In the genomic region with DNA sequence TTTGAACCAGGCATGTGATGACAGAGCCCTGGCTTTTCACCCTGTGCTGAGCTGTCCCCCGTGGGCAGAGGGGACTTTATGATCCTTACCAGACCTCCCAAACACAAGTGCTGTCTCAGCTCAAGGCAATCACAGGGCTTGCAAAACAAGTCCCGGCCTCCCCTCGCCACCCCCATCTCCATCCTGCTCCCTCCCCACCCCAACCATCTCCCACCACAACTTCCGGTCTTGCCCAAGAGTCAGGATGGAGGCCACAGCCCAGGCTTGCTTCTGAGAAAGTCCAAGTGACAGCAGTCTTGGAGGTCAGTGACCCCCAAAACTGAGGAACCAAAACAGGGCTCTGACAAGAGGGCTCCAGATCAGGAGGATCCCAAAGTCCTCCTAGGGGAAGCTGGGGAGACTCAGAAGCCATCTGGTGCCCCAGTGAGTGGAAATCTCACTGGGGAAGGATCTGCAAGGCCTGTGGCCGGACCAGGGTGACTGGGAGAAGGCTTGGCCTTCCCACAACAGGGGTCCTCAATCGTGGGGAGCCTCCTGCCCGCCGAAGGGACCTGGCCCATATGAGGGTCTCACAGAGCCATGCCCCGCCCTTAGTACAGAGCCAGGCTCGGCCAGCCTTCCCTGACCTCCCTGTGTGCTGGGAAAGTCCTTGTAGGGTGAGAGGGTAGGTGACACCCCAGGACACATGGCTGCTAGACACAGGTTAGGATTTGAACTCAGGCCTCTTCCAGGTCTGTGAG, we compare ENCODE assay signal across 1 cellular context.
TF ChIP-seq lines count a peak whose summit lies in the region.

No MANE protein-coding gene starts in this region.

TF ChIP-seq in K562, 482 proteins besides CTCF, POLR2A, EP300 and RAD21 (continued from another document):
- TF ChIP-seq, protein P1, sequence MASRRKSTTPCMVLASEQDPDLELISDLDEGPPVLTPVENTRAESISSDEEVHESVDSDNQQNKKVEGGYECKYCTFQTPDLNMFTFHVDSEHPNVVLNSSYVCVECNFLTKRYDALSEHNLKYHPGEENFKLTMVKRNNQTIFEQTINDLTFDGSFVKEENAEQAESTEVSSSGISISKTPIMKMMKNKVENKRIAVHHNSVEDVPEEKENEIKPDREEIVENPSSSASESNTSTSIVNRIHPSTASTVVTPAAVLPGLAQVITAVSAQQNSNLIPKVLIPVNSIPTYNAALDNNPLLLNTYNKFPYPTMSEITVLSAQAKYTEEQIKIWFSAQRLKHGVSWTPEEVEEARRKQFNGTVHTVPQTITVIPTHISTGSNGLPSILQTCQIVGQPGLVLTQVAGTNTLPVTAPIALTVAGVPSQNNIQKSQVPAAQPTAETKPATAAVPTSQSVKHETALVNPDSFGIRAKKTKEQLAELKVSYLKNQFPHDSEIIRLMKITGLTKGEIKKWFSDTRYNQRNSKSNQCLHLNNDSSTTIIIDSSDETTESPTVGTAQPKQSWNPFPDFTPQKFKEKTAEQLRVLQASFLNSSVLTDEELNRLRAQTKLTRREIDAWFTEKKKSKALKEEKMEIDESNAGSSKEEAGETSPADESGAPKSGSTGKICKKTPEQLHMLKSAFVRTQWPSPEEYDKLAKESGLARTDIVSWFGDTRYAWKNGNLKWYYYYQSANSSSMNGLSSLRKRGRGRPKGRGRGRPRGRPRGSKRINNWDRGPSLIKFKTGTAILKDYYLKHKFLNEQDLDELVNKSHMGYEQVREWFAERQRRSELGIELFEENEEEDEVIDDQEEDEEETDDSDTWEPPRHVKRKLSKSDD (conservative IDR thresholded peaks at IDR 0.05; ENCODE audit: low read length): no peak
- TF ChIP-seq RFX1 (IDR thresholded peaks at IDR 0.05) (no peak), ATF7 (IDR thresholded peaks at IDR 0.05) (no peak), ZNF175 (CRISPR knock-in tag; IDR thresholded peaks at IDR 0.05; ENCODE audit: low read depth) (no peak), KAT2B (IDR thresholded peaks at IDR 0.05; ENCODE audit: low read depth, low read length) (no peak), ARID2 (IDR thresholded peaks at IDR 0.05) (no peak), U2AF1 (optimal IDR thresholded peaks at IDR 0.05; ENCODE audit: low read depth, low read length) (no peak), SMARCB1 (IDR thresholded peaks at IDR 0.05; ENCODE audit: insufficient read length, low read depth) (no peak), RAD51 (IDR thresholded peaks at IDR 0.05; ENCODE audit: borderline replicate concordance, low read depth) (no peak), L3MBTL2 (IDR thresholded peaks at IDR 0.05) (no peak), ZC3H4 (CRISPR knock-in tag; IDR thresholded peaks at IDR 0.05; ENCODE audit: borderline replicate concordance) (0 out of 2 replicates have a peak, but pooled peaks have one; percentile 40), MED1 (CRISPR knock-in tag; IDR thresholded peaks at IDR 0.05; ENCODE audit: borderline replicate concordance) (0 out of 2 replicates have a peak, but pooled peaks have one; percentile 60), ZNF232 (CRISPR knock-in tag; IDR thresholded peaks at IDR 0.05) (no peak), SRSF1 (IDR thresholded peaks at IDR 0.05; ENCODE audit: low read depth, low read length) (no peak), THRAP3 (IDR thresholded peaks at IDR 0.05; ENCODE audit: borderline replicate concordance) (no peak), SMAD4 (CRISPR knock-in tag; conservative IDR thresholded peaks at IDR 0.05) (no peak), BHLHE40 (IDR thresholded peaks at IDR 0.05; ENCODE audit: low read length) (no peak), TFAM (CRISPR knock-in tag; conservative IDR thresholded peaks at IDR 0.05) (no peak)
- TF ChIP-seq, protein P2, sequence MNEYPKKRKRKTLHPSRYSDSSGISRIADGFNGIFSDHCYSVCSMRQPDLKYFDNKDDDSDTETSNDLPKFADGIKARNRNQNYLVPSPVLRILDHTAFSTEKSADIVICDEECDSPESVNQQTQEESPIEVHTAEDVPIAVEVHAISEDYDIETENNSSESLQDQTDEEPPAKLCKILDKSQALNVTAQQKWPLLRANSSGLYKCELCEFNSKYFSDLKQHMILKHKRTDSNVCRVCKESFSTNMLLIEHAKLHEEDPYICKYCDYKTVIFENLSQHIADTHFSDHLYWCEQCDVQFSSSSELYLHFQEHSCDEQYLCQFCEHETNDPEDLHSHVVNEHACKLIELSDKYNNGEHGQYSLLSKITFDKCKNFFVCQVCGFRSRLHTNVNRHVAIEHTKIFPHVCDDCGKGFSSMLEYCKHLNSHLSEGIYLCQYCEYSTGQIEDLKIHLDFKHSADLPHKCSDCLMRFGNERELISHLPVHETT (CRISPR knock-in tag; conservative IDR thresholded peaks at IDR 0.05 in 1 of 2, IDR thresholded peaks at IDR 0.05 in 1 of 2): no peak
- TF ChIP-seq, protein P3, sequence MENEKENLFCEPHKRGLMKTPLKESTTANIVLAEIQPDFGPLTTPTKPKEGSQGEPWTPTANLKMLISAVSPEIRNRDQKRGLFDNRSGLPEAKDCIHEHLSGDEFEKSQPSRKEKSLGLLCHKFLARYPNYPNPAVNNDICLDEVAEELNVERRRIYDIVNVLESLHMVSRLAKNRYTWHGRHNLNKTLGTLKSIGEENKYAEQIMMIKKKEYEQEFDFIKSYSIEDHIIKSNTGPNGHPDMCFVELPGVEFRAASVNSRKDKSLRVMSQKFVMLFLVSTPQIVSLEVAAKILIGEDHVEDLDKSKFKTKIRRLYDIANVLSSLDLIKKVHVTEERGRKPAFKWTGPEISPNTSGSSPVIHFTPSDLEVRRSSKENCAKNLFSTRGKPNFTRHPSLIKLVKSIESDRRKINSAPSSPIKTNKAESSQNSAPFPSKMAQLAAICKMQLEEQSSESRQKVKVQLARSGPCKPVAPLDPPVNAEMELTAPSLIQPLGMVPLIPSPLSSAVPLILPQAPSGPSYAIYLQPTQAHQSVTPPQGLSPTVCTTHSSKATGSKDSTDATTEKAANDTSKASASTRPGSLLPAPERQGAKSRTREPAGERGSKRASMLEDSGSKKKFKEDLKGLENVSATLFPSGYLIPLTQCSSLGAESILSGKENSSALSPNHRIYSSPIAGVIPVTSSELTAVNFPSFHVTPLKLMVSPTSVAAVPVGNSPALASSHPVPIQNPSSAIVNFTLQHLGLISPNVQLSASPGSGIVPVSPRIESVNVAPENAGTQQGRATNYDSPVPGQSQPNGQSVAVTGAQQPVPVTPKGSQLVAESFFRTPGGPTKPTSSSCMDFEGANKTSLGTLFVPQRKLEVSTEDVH (IDR thresholded peaks at IDR 0.05; ENCODE audit: low read depth, partially characterized antibody): no peak
- TF ChIP-seq, protein P4, sequence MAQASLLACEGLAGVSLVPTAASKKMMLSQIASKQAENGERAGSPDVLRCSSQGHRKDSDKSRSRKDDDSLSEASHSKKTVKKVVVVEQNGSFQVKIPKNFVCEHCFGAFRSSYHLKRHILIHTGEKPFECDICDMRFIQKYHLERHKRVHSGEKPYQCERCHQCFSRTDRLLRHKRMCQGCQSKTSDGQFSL (CRISPR knock-in tag; IDR thresholded peaks at IDR 0.05): no peak
- TF ChIP-seq, protein P4 (tag; IDR thresholded peaks at IDR 0.05): no peak
- TF ChIP-seq, protein P5, sequence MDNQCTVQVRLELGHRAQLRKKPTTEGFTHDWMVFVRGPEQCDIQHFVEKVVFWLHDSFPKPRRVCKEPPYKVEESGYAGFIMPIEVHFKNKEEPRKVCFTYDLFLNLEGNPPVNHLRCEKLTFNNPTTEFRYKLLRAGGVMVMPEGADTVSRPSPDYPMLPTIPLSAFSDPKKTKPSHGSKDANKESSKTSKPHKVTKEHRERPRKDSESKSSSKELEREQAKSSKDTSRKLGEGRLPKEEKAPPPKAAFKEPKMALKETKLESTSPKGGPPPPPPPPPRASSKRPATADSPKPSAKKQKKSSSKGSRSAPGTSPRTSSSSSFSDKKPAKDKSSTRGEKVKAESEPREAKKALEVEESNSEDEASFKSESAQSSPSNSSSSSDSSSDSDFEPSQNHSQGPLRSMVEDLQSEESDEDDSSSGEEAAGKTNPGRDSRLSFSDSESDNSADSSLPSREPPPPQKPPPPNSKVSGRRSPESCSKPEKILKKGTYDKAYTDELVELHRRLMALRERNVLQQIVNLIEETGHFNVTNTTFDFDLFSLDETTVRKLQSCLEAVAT (IDR thresholded peaks at IDR 0.05): no peak
- TF ChIP-seq, protein P6, sequence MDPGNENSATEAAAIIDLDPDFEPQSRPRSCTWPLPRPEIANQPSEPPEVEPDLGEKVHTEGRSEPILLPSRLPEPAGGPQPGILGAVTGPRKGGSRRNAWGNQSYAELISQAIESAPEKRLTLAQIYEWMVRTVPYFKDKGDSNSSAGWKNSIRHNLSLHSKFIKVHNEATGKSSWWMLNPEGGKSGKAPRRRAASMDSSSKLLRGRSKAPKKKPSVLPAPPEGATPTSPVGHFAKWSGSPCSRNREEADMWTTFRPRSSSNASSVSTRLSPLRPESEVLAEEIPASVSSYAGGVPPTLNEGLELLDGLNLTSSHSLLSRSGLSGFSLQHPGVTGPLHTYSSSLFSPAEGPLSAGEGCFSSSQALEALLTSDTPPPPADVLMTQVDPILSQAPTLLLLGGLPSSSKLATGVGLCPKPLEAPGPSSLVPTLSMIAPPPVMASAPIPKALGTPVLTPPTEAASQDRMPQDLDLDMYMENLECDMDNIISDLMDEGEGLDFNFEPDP (CRISPR knock-in tag; IDR thresholded peaks at IDR 0.05): no peak
- TF ChIP-seq, protein P7, sequence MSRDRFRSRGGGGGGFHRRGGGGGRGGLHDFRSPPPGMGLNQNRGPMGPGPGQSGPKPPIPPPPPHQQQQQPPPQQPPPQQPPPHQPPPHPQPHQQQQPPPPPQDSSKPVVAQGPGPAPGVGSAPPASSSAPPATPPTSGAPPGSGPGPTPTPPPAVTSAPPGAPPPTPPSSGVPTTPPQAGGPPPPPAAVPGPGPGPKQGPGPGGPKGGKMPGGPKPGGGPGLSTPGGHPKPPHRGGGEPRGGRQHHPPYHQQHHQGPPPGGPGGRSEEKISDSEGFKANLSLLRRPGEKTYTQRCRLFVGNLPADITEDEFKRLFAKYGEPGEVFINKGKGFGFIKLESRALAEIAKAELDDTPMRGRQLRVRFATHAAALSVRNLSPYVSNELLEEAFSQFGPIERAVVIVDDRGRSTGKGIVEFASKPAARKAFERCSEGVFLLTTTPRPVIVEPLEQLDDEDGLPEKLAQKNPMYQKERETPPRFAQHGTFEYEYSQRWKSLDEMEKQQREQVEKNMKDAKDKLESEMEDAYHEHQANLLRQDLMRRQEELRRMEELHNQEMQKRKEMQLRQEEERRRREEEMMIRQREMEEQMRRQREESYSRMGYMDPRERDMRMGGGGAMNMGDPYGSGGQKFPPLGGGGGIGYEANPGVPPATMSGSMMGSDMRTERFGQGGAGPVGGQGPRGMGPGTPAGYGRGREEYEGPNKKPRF (IDR thresholded peaks at IDR 0.05; ENCODE audit: low read depth, low read length): no peak
- TF ChIP-seq, protein P8, sequence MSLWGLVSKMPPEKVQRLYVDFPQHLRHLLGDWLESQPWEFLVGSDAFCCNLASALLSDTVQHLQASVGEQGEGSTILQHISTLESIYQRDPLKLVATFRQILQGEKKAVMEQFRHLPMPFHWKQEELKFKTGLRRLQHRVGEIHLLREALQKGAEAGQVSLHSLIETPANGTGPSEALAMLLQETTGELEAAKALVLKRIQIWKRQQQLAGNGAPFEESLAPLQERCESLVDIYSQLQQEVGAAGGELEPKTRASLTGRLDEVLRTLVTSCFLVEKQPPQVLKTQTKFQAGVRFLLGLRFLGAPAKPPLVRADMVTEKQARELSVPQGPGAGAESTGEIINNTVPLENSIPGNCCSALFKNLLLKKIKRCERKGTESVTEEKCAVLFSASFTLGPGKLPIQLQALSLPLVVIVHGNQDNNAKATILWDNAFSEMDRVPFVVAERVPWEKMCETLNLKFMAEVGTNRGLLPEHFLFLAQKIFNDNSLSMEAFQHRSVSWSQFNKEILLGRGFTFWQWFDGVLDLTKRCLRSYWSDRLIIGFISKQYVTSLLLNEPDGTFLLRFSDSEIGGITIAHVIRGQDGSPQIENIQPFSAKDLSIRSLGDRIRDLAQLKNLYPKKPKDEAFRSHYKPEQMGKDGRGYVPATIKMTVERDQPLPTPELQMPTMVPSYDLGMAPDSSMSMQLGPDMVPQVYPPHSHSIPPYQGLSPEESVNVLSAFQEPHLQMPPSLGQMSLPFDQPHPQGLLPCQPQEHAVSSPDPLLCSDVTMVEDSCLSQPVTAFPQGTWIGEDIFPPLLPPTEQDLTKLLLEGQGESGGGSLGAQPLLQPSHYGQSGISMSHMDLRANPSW (CRISPR knock-in tag; IDR thresholded peaks at IDR 0.05): no peak
- TF ChIP-seq, protein P9, sequence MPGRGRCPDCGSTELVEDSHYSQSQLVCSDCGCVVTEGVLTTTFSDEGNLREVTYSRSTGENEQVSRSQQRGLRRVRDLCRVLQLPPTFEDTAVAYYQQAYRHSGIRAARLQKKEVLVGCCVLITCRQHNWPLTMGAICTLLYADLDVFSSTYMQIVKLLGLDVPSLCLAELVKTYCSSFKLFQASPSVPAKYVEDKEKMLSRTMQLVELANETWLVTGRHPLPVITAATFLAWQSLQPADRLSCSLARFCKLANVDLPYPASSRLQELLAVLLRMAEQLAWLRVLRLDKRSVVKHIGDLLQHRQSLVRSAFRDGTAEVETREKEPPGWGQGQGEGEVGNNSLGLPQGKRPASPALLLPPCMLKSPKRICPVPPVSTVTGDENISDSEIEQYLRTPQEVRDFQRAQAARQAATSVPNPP (IDR thresholded peaks at IDR 0.05; ENCODE audit: borderline replicate concordance, insufficient read depth, insufficient read length): no peak
